ENCODE assay signal across 19 cellular contexts in genomic region chr3:49769516-49769915, GRCh38. TPM values are rescaled to one million over a fixed set of nuclear protein-coding genes. Genes with fewer than 3 reads are reported as not detected.
"Had no signal": no experiment of that assay in that cellular context is flagged by ENCODE, and none has a peak within 500 bp of the region (broad histone marks: within the 10 kb centered on the region; RNA-seq: fewer than 3 reads in every experiment).

No MANE protein-coding gene starts in this region.

- H3K9me3 Mint-ChIP-seq: activated CD4-positive, alpha-beta T cell treated with anti-CD3 and anti-CD28 coated beads, Interleukin-2, amount 10 ng/mL, durations not matched to agents 7 days and 5 days; activated T-cell treated with anti-CD3 and anti-CD28 coated beads, Interleukin-2, amount 50 U/mL, for 4 hours; T-cell had no signal

- H3K36me3 ChIP-seq: pancreas, vagina had no signal

- H3K27ac ChIP-seq: pancreas, tibial nerve, vagina, WERI-Rb-1 had no signal

- H3K27ac Mint-ChIP-seq: activated CD4-positive, alpha-beta T cell treated with anti-CD3 and anti-CD28 coated beads, Interleukin-2, amount 10 ng/mL, durations not matched to agents 7 days and 5 days; T-cell had no signal

- ATAC-seq: activated T-cell treated with anti-CD3 and anti-CD28 coated beads, Interleukin-2, amount 50 U/mL, for 4 hours; T-cell had no signal

- DNase-seq: activated CD4-positive, alpha-beta T cell treated with anti-CD3 and anti-CD28 coated beads, Interleukin-2, amount 10 ng/mL, durations not matched to agents 7 days and 5 days; activated gamma-delta T cell; activated T-cell treated with anti-CD3 and anti-CD28 coated beads, Interleukin-2, amount 50 U/mL, for 4 hours; cortex of kidney; effector CD8-positive, alpha-beta T cell; hippocampal formation; pancreas; stimulated activated CD4-positive, alpha-beta T cell treated with anti-CD3 and anti-CD28 coated beads, Interleukin-15, amount 100 ng/mL, for 24 hours; stimulated activated CD4-positive, alpha-beta T cell treated with anti-CD3 and anti-CD28 coated beads, Interleukin-4, amount 100 ng/mL, for 24 hours; T-cell; WERI-Rb-1 had no signal

- H3K27me3 Mint-ChIP-seq: activated CD4-positive, alpha-beta T cell treated with anti-CD3 and anti-CD28 coated beads, Interleukin-2, amount 10 ng/mL, durations not matched to agents 7 days and 5 days; T-cell had no signal

- H3K27me3 ChIP-seq: pancreas, tibial nerve, vagina had no signal

- H3K9me3 ChIP-seq: pancreas, tibial nerve, vagina had no signal

- H3K4me3 ChIP-seq: pancreas, tibial nerve, vagina had no signal

- H3K4me3 Mint-ChIP-seq: activated CD4-positive, alpha-beta T cell treated with anti-CD3 and anti-CD28 coated beads, Interleukin-2, amount 10 ng/mL, durations not matched to agents 7 days and 5 days; activated T-cell treated with anti-CD3 and anti-CD28 coated beads, Interleukin-2, amount 50 U/mL, for 4 hours; T-cell had no signal

RNA-seq across cellular contexts. Expression of gene CDHR4, which starts 30.2 kb away (rescaled TPM):
- total RNA-seq: activated T-cell treated with anti-CD3 and anti-CD28 coated beads, Interleukin-2, amount 50 U/mL, for 4 hours; cardiac septum; fibroblast of lung; glomerular endothelial cell; kidney epithelial cell; liver; pancreas; vagina had no signal
- polyA plus RNA-seq: adipose tissue, fibroblast of lung, liver, pancreas had no signal

RNA-seq across cellular contexts. Expression of gene INKA1, which starts 33.5 kb away (rescaled TPM):
- total RNA-seq: kidney epithelial cell had no signal
